In the genomic region with DNA sequence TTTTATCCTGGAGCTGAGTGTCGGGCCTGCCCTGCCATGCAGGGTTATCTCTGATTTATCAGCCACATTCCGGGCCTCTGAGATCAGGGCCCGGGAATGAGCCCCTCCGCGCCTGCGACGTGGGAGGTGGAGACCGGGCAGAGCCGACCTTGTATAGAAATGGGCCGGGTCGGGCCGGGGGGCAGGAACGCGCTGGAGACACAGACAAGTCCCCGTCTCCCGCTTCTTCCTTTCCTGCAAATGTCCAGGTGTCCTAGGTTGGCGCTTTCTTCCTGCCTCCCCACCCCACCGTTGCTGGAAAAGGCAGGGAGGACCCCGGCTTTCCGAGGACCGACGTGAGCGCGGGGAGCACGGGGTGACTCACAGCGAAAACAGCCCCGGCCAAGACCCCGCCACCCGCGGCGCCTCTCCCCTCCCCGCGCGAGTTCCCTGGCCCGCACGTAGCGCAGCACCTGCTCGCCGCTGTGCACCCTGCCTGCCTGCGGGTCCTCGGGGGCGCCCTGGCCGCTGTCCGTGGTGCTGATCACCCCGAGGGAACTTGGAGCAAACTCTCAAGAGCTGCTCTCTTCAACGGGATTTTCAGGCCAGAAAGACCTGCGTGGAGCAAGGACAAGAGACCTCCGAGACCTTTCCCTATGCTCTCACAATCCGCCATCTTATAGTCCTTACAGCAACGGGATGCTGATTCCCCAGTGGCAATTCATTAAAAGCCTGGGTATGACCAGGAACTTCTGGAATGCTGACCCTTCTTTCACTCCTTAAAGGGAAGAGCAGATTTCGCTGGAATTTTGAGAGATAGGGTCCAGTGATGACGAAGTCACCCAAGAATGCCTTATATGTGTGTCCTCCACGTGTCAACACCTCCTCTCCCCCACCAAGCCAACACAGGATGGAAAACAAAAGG, we compare ENCODE assay signal across 8 cellular contexts. TPM values are rescaled to one million over a fixed set of nuclear protein-coding genes. Genes with fewer than 3 reads are reported as not detected.
DNase-seq lines count a peak whose midpoint lies in the region; ATAC-seq and TF ChIP-seq lines count a peak whose summit lies in the region.

No MANE protein-coding gene starts in this region.

- H3K9me3 ChIP-seq in gastroesophageal sphincter, result no peaks in the 10 kb centered on the region

- no peaks in the 10 kb centered on the region for H3K36me3 ChIP-seq in gastroesophageal sphincter

- ATAC-seq in gastroesophageal sphincter (peak; percentile 60), GM21786 (IDR thresholded peaks at IDR 0.05; ENCODE audit: unreplicated experiment) (no peak)

- no peak overlapping the region for H3K27ac ChIP-seq in gastroesophageal sphincter

- peaks cover 97% of the 10 kb centered on the region for H3K27me3 ChIP-seq in gastroesophageal sphincter

- H3K4me1 ChIP-seq in gastroesophageal sphincter, result peaks cover 0 to 7% (median 0%) of the 10 kb centered on the region in 3 donors

- TF ChIP-seq CTCF in GM12872 (IDR thresholded peaks at IDR 0.05; ENCODE audit: insufficient read depth, low read depth, low read length), result peak; percentile 43
- TF ChIP-seq CTCF in gastroesophageal sphincter (IDR thresholded peaks at IDR 0.05), result peak in 3 of 4 experiments; percentile 8 to 30 (median 27)

- 0 to 13% methylated on average over 2 to 5 of the region's 53 CpGs for WGBS in gastroesophageal sphincter (ENCODE audit: low coverage in 1 of 2), 2 donors

- TF ChIP-seq POLR2A in gastroesophageal sphincter (IDR thresholded peaks at IDR 0.05), result no peak

- no peak for TF ChIP-seq EP300 in gastroesophageal sphincter (IDR thresholded peaks at IDR 0.05)

- peak; percentile 24 for DNase-seq in NOMO-1 treated with dmso at 0.1 percent for 144 hours (lab: John Stamatoyannopoulos, UW; ENCODE audit: unreplicated experiment)
- peak; percentile 75 for DNase-seq in activated T-cell treated with anti-CD3 and anti-CD28 coated beads, Interleukin-2, amount 50 U/mL, for 1 hour
- peak; percentile 70 for DNase-seq in retina
- DNase-seq in dedifferentiated amniotic fluid mesenchymal stem cell (ENCODE audit: extremely low spot score), result no peak
- DNase-seq in NCI-H2227 treated with DMSO at 0.1 percent for 48 hours (lab: John Stamatoyannopoulos, UW), result no peak

- H3K4me3 ChIP-seq in gastroesophageal sphincter, result no peak overlapping the region

RNA-seq across cellular contexts. Expression of gene NPPB, which starts 0.5 kb away (rescaled TPM):
- total RNA-seq in gastroesophageal sphincter, result not detected

RNA-seq across cellular contexts. Expression of gene NPPA, which starts 11.6 kb away (rescaled TPM):
- total RNA-seq in gastroesophageal sphincter, result under 1 TPM in 1 of 4 donors, not detected in 3; 0.93 TPM

RNA-seq across cellular contexts. Expression of gene CLCN6, which starts 53.2 kb away (rescaled TPM):
- total RNA-seq in gastroesophageal sphincter, result 10 to 100 TPM; 12.8 to 23.8 (median 18.3) TPM

RNA-seq across cellular contexts. Expression of gene MTHFR, which starts 53.5 kb away (rescaled TPM):
- 10 to 100 TPM; 18.6 to 46.7 (median 27.9) TPM for total RNA-seq in gastroesophageal sphincter

Comparison
In these comparisons a context has a peak if more than half of its experiments do, and no peak if none do; other contexts are left out.
1. DNase-seq: peak in NOMO-1 treated with dmso at 0.1 percent for 144 hours (single experiment), activated T-cell treated with anti-CD3 and anti-CD28 coated beads, Interleukin-2, amount 50 U/mL, for 1 hour (single experiment) and retina (single experiment); none in dedifferentiated amniotic fluid mesenchymal stem cell (single experiment) and NCI-H2227 treated with DMSO at 0.1 percent for 48 hours (single experiment).